Comparison of ENCODE assay signal across 8 cellular contexts in the genomic region with DNA sequence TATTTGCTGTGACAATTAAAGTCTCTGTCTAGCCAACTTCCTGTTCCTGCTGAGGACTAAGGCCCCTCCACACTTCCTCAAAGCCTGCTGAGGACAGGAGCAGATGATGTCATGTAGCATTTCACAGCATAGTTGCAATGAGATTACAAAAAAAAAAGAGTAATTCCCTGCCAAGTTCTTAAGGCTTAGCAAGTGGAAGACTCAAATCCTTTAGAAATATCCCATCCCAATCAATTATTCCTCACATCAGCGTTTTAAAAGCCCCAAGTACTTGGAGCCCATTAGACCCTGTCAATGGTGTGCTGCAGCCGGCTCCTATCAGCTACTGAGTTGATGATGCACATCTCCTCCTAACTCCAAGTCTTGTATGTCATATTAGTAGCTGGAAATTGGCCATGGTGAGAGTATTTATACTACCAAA. TPM values are rescaled to one million over a fixed set of nuclear protein-coding genes. Genes with fewer than 3 reads are reported as not detected.
DNase-seq lines count a peak whose midpoint lies in the region; ATAC-seq, FAIRE-seq and TF ChIP-seq lines count a peak whose summit lies in the region.

No MANE protein-coding gene starts in this region.

- H3K4me3 Mint-ChIP-seq in CD8-positive, alpha-beta memory T cell: peak overlapping the region in 6 of 7 donors; percentile 4 to 54 (median 28)
- H3K4me3 Mint-ChIP-seq in astrocyte (ENCODE audit: unreplicated experiment): no peak overlapping the region

- no peak overlapping the region for H3K4me2 ChIP-seq in astrocyte (ENCODE audit: low read length)

- POLR2A ChIA-PET in CD8-positive, alpha-beta memory T cell (lab: Charles Lee): interaction anchor here (0.9 to 1.3 kb wide), 4 partner anchors 9 to 100 kb away, joined by 4 to 5 read pairs (median 4); a partner anchor contains a TSS

- CTCF ChIA-PET in CD8-positive, alpha-beta memory T cell (lab: Charles Lee): interaction anchor here (1.0 to 2.8 kb wide), 6 partner anchors 9 to 66 kb away, joined by 3 to 11 read pairs (median 4); no protein-coding TSS in a partner anchor

- in situ Hi-C loops in GM13977 (cut with MboI; ENCODE audit: low pct_unique_long_range_greater_than_20kb, low sequenced_read_pairs, unreplicated experiment): no loop called here

- peak in 4 of 5 donors; percentile 25 to 74 (median 45) for DNase-seq in CD8-positive, alpha-beta memory T cell
- DNase-seq in LHCN-M2 (ENCODE audit: low read depth) (peak; percentile 42), astrocyte (ENCODE audit: low read depth) (peak; percentile 82), kidney glomerular epithelial cell (lab: John Stamatoyannopoulos, UW) (peak; percentile 49), NCI-H526 treated with DMSO at 0.1 percent for 48 hours (lab: John Stamatoyannopoulos, UW) (no peak), DMS114 treated with DMSO at 0.1 percent for 48 hours (lab: John Stamatoyannopoulos, UW; ENCODE audit: unreplicated experiment) (no peak), GM13977 (ENCODE audit: low spot score) (no peak)

- H3K27ac ChIP-seq in CD8-positive, alpha-beta memory T cell (ENCODE audit: low read depth, low read length): peak overlapping the region; percentile 30
- no peak overlapping the region for H3K27ac ChIP-seq in astrocyte (ENCODE audit: low read depth, low read length)

- TF ChIP-seq CTCF in astrocyte (IDR thresholded peaks at IDR 0.05; ENCODE audit: insufficient read depth, low read depth, low read length) (no peak), GM13977 (IDR thresholded peaks at IDR 0.05; ENCODE audit: extremely low read depth, insufficient read depth, missing control alignments) (no peak)

- peaks cover 14 to 98% (median 46%) of the 10 kb centered on the region in 3 donors for H3K36me3 Mint-ChIP-seq in CD8-positive, alpha-beta memory T cell
- H3K36me3 Mint-ChIP-seq in astrocyte (ENCODE audit: low read depth, unreplicated experiment): peaks cover 7% of the 10 kb centered on the region

- H3K36me3 ChIP-seq in CD8-positive, alpha-beta memory T cell (ENCODE audit: insufficient read depth, low read length): peaks cover 52% of the 10 kb centered on the region
- no peaks in the 10 kb centered on the region for H3K36me3 ChIP-seq in astrocyte (ENCODE audit: insufficient read depth, low read length)

- H2AFZ ChIP-seq in astrocyte (ENCODE audit: low read depth, low read length): no peak overlapping the region

- no peak overlapping the region for H3K4me3 ChIP-seq in CD8-positive, alpha-beta memory T cell (ENCODE audit: low read length)
- no peak overlapping the region for H3K4me3 ChIP-seq in astrocyte (ENCODE audit: insufficient read depth, low read depth, low read length)

- H3K9me3 ChIP-seq in CD8-positive, alpha-beta memory T cell (ENCODE audit: low read length): no peaks in the 10 kb centered on the region
- H3K9me3 ChIP-seq in astrocyte (ENCODE audit: insufficient read depth, low read depth, low read length): no peaks in the 10 kb centered on the region

- no peaks in the 10 kb centered on the region for H3K9me3 Mint-ChIP-seq in CD8-positive, alpha-beta memory T cell
- no peaks in the 10 kb centered on the region for H3K9me3 Mint-ChIP-seq in astrocyte (ENCODE audit: unreplicated experiment)

- H3K9ac ChIP-seq in astrocyte (ENCODE audit: low read length): no peak overlapping the region

- ATAC-seq in GM19455 (IDR thresholded peaks at IDR 0.05; ENCODE audit: unreplicated experiment): peak; percentile 69

- no peaks in the 10 kb centered on the region for H4K20me1 ChIP-seq in astrocyte (ENCODE audit: insufficient read depth, low read length)

- H3K4me1 ChIP-seq in CD8-positive, alpha-beta memory T cell (ENCODE audit: insufficient read depth, low read length): peaks cover 47% of the 10 kb centered on the region
- peaks cover 5% of the 10 kb centered on the region for H3K4me1 ChIP-seq in astrocyte (ENCODE audit: insufficient read depth, low read length)

- H3K27me3 ChIP-seq in CD8-positive, alpha-beta memory T cell (ENCODE audit: insufficient read depth, low read length, poor library complexity, severe bottlenecking): no peaks in the 10 kb centered on the region
- H3K27me3 ChIP-seq in astrocyte (ENCODE audit: insufficient read depth, low read length): no peaks in the 10 kb centered on the region

- H3K27ac Mint-ChIP-seq in CD8-positive, alpha-beta memory T cell: peak overlapping the region; percentile 71 to 96 (median 92)
- peak overlapping the region; percentile 77 for H3K27ac Mint-ChIP-seq in astrocyte (ENCODE audit: unreplicated experiment)

- no peaks in the 10 kb centered on the region for H3K27me3 Mint-ChIP-seq in CD8-positive, alpha-beta memory T cell
- H3K27me3 Mint-ChIP-seq in astrocyte (ENCODE audit: low read depth, unreplicated experiment): no peaks in the 10 kb centered on the region

- H3K79me2 ChIP-seq in astrocyte (ENCODE audit: insufficient read depth, low read length): no peaks in the 10 kb centered on the region

- peaks cover 52 to 74% (median 59%) of the 10 kb centered on the region in 3 donors for H3K4me1 Mint-ChIP-seq in CD8-positive, alpha-beta memory T cell
- H3K4me1 Mint-ChIP-seq in astrocyte (ENCODE audit: low read depth, unreplicated experiment): peaks cover 11% of the 10 kb centered on the region

- no peak for FAIRE-seq in astrocyte (lab: Jason Lieb, UNC)

RNA-seq across cellular contexts. Expression of a gene that starts 51.7 kb away (rescaled TPM):
- 10 to 100 TPM; 12.7 to 16.2 TPM for total RNA-seq in CD8-positive, alpha-beta memory T cell
- polyA plus RNA-seq in CD8-positive, alpha-beta memory T cell: 33.2 TPM
- total RNA-seq in LHCN-M2 (2014; rRNA removed): 3.4 and 8.4 TPM in 2 replicates
- polyA plus RNA-seq in LHCN-M2 (2012): 4.6 TPM
- 5.6 and 5.8 TPM in 2 replicates for total RNA-seq in astrocyte

Comparison
In these comparisons a context has a peak if more than half of its experiments do, and no peak if none do; other contexts are left out.
1. DNase-seq: peak in CD8-positive, alpha-beta memory T cell (4 of 5), LHCN-M2 (single experiment), astrocyte (single experiment) and kidney glomerular epithelial cell (single experiment); none in NCI-H526 treated with DMSO at 0.1 percent for 48 hours (single experiment), DMS114 treated with DMSO at 0.1 percent for 48 hours (single experiment) and GM13977 (single experiment).